Comparison of ENCODE assay signal across 13 cellular contexts in the genomic region with DNA sequence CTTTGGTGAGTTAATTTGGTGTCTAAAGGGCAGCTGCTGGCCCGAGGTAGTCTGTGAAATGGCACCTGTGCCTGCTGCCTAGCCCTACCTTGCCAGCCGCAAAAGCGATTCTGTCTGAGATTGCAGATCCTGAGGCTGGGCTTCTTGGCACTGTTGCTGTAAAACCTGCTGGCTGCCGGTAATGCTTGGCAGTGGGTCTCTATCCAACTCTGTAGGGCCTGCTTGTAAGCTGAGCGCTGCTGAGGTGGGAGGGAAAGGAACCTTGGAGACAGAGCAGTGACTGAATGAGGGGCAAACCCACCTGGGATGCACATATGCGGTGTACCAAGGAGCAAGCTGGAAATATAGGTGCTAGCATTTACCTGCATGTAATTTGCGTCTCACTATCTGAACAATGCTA. TPM values are rescaled to one million over a fixed set of nuclear protein-coding genes. Genes with fewer than 3 reads are reported as not detected.
A peak's percentile ranks its signal among the peaks of the same experiment; 100 is the strongest.
DNase-seq lines count a peak whose midpoint lies in the region; ATAC-seq and TF ChIP-seq lines count a peak whose summit lies in the region.
"Had no signal": no experiment of that assay in that cellular context is flagged by ENCODE, and none has a peak within 500 bp of the region (broad histone marks: within the 10 kb centered on the region; RNA-seq: fewer than 3 reads in every experiment).

No MANE protein-coding gene starts in this region.

- CTCF ChIA-PET in activated CD8-positive, alpha-beta T cell treated with anti-CD3 and anti-CD28 coated beads for 36 hours (lab: Charles Lee), result interaction anchor here (0.9 to 3.6 kb wide), 8 partner anchors 8 to 128 kb away, joined by 3 to 27 read pairs (median 4); a partner anchor contains a TSS

- H3K27ac ChIP-seq in lower lobe of right lung, result peak overlapping the region; percentile 54
- H3K27ac ChIP-seq: RWPE1 had no signal

- H3K36me3 Mint-ChIP-seq in CD14-positive monocyte, result peaks cover 63 to 76% of the 10 kb centered on the region in 2 donors
- peaks cover 80% of the 10 kb centered on the region for H3K36me3 Mint-ChIP-seq in activated CD8-positive, alpha-beta T cell treated with anti-CD3 and anti-CD28 coated beads for 36 hours (ENCODE audit: low read depth)

- H3K27me3 ChIP-seq in lower lobe of right lung (ENCODE audit: low read depth), result no peaks in the 10 kb centered on the region

- TF ChIP-seq CTCF in CD14-positive monocyte (IDR thresholded peaks at IDR 0.05) (no peak), GM12875 (IDR thresholded peaks at IDR 0.05; ENCODE audit: borderline replicate concordance, insufficient read depth, low read depth, low read length) (no peak), lower lobe of right lung (IDR thresholded peaks at IDR 0.05) (no peak)
- no peak for TF ChIP-seq CTCF in activated CD8-positive, alpha-beta T cell treated with anti-CD3 and anti-CD28 coated beads for 36 hours (IDR thresholded peaks at IDR 0.05)

- H3K27me3 Mint-ChIP-seq in CD14-positive monocyte (ENCODE audit: low read depth in 3 of 3), result peaks cover 0 to 3% (median 0%) of the 10 kb centered on the region in 3 donors
- no peaks in the 10 kb centered on the region for H3K27me3 Mint-ChIP-seq in activated CD8-positive, alpha-beta T cell treated with anti-CD3 and anti-CD28 coated beads for 36 hours

- H3K36me3 ChIP-seq in lower lobe of right lung, result no peaks in the 10 kb centered on the region

- peak overlapping the region; percentile 96 to 99 (median 98) for H3K27ac Mint-ChIP-seq in CD14-positive monocyte
- H3K27ac Mint-ChIP-seq in activated CD8-positive, alpha-beta T cell treated with anti-CD3 and anti-CD28 coated beads for 36 hours, result peak overlapping the region; percentile 88

- intact Hi-C loops in CD14-positive monocyte (cut with micrococcal nuclease), result loop anchor here in 1 of 2 donors (10.0 kb wide), 1 partner anchor 235 kb away; no protein-coding TSS in a partner anchor
- intact Hi-C loops in activated CD8-positive, alpha-beta T cell treated with anti-CD3 and anti-CD28 coated beads for 36 hours (cut with micrococcal nuclease), result no loop called here
- intact Hi-C loops in lower lobe of right lung (cut with DNase I), result no loop called here

- peaks cover 0 to 2% (median 0%) of the 10 kb centered on the region in 7 donors for H3K9me3 Mint-ChIP-seq in CD14-positive monocyte
- H3K9me3 Mint-ChIP-seq in activated CD8-positive, alpha-beta T cell treated with anti-CD3 and anti-CD28 coated beads for 36 hours, result peaks cover 2% of the 10 kb centered on the region

- H3K4me3 ChIP-seq in GM12875 (ENCODE audit: low read depth, low read length), result peak overlapping the region; percentile 36
- H3K4me3 ChIP-seq in lower lobe of right lung, result no peak overlapping the region
- H3K4me3 ChIP-seq: lung had no signal

- ATAC-seq in activated CD8-positive, alpha-beta T cell treated with anti-CD3 and anti-CD28 coated beads for 36 hours, result no peak
- no peak for ATAC-seq in lower lobe of right lung
- no peak for ATAC-seq in activated CD4-positive, CD25-positive, alpha-beta regulatory T cell treated with anti-CD3 and anti-CD28 coated beads, Interleukin-2, amount 50 U/mL, for 24 hours

- POLR2A ChIA-PET in activated CD8-positive, alpha-beta T cell treated with anti-CD3 and anti-CD28 coated beads for 36 hours (lab: Charles Lee), result interaction anchor here (1.5 to 7.4 kb wide), 4 partner anchors 9 to 21 kb away, joined by 4 to 137 read pairs (median 7); a partner anchor contains a TSS

- peaks cover 99% of the 10 kb centered on the region for H3K4me1 Mint-ChIP-seq in CD14-positive monocyte
- peaks cover 95% of the 10 kb centered on the region for H3K4me1 Mint-ChIP-seq in activated CD8-positive, alpha-beta T cell treated with anti-CD3 and anti-CD28 coated beads for 36 hours (ENCODE audit: low read depth)

- H3K9me3 ChIP-seq in lower lobe of right lung, result no peaks in the 10 kb centered on the region

- in situ Hi-C loops in ACHN (cut with HindIII; ENCODE audit: low pct_ligation_motif_present, low pct_unique_long_range_greater_than_20kb, low sequenced_read_pairs), result no loop called here

- no peak for DNase-seq in CD14-positive monocyte (ENCODE audit: low spot score)
- no peak for DNase-seq in activated CD8-positive, alpha-beta T cell treated with anti-CD3 and anti-CD28 coated beads for 36 hours
- DNase-seq in lower lobe of right lung, result no peak
- no peak for DNase-seq in NCI-H2227 treated with DMSO at 0.1 percent for 48 hours (lab: John Stamatoyannopoulos, UW)
- no peak for DNase-seq in ACHN
- DNase-seq in NCI-H2081 treated with DMSO at 0.1 percent for 48 hours (lab: John Stamatoyannopoulos, UW), result no peak
- DNase-seq: glutamatergic neuron, NCI-H2171, retina had no signal

- H3K4me3 Mint-ChIP-seq in CD14-positive monocyte, result peak overlapping the region; percentile 31 to 74
- H3K4me3 Mint-ChIP-seq in activated CD8-positive, alpha-beta T cell treated with anti-CD3 and anti-CD28 coated beads for 36 hours, result peak overlapping the region; percentile 75

- peaks cover 88% of the 10 kb centered on the region for H3K4me1 ChIP-seq in lower lobe of right lung

RNA-seq across cellular contexts. Expression of a gene that starts 11.7 kb away (rescaled TPM):
- polyA plus RNA-seq in CD14-positive monocyte, result 1,000 to 10,000 TPM; 1,636 to 2,003 TPM
- total RNA-seq in activated CD8-positive, alpha-beta T cell treated with anti-CD3 and anti-CD28 coated beads for 36 hours, result 1,000 to 10,000 TPM; 1,014 to 1,019 TPM
- total RNA-seq in lower lobe of right lung, result 371 TPM

RNA-seq across cellular contexts. Expression of a gene that starts 41.5 kb away (rescaled TPM):
- not detected for polyA plus RNA-seq in CD14-positive monocyte
- total RNA-seq in activated CD8-positive, alpha-beta T cell treated with anti-CD3 and anti-CD28 coated beads for 36 hours, result under 1 TPM; 0.47 to 0.59 TPM
- total RNA-seq in lower lobe of right lung, result 1.7 TPM
